In the genomic region with DNA sequence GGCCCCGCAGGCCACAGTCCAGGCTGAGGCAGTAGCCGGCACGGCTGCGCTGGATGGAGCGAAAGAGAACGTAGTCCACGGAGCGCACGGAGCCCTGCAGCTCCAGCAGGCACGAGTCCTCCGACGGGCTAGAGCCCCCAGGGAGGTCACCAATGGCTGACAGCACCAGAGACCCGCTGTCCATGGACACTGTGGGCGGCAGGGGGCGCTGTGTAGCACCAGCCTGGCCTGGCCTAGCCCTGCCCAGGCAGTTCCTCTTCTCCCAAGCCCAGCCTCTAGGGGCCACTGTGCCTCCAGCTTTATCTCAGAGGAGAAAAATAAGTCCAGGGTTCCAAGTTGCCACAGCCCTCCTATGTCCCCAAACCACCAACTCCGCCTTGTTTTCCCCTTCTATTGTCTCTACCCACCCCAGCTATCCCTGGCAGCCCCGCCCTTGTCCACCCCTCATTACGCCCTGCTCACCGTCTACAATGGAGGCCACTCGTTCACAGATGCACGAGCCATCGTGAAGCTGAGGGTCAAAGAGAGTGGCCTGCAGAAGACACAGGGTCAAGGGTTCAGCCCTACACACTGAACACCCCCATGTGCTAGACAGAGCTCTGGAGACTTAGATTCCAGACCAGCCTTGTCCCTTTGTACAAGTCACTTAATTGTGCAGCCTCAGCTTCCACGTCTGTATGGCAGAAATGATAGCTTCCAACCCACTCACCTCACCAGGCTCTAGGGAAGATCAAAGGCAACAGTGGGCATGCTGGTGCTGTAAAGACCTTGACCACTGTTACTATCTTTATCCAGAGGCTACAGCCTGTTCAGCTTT, we compare ENCODE assay signal across 8 cellular contexts.
A peak's percentile ranks its signal among the peaks of the same experiment; 100 is the strongest.
DNase-seq lines count a peak whose midpoint lies in the region; ATAC-seq and TF ChIP-seq lines count a peak whose summit lies in the region.

No MANE protein-coding gene starts in this region.

- no peak for TF ChIP-seq EP300 in Ishikawa (IDR thresholded peaks at IDR 0.05; ENCODE audit: borderline replicate concordance)

- peak; percentile 31 for TF ChIP-seq POLR2A in erythroblast (IDR thresholded peaks at IDR 0.05; ENCODE audit: low read length)

- H3K27ac ChIP-seq in muscle layer of duodenum (ENCODE audit: low read length): no peak overlapping the region

- ATAC-seq in GM21526 (IDR thresholded peaks at IDR 0.05; ENCODE audit: low FRiP score, unreplicated experiment): peak; percentile 66

- peak overlapping the region; percentile 11 to 49 for H3K4me3 ChIP-seq in muscle layer of duodenum (ENCODE audit: low read depth in 1 of 2, low read length in 2 of 2)

- H3K27me3 ChIP-seq in muscle layer of duodenum (ENCODE audit: low read depth, low read length): no peaks in the 10 kb centered on the region

- DNase-seq in DMS153 treated with DMSO at 0.1 percent for 48 hours (lab: John Stamatoyannopoulos, UW; ENCODE audit: unreplicated experiment): peak; percentile 97
- peak; percentile 54 for DNase-seq in OCI-M2 (lab: John Stamatoyannopoulos, UW; ENCODE audit: unreplicated experiment)
- peak; percentile 96 for DNase-seq in activated T-cell treated with anti-CD3 and anti-CD28 coated beads for 48 hours (ENCODE audit: low read depth)
- peak; percentile 95 to 97 for DNase-seq in erythroblast (lab: John Stamatoyannopoulos, UW)
- peak; percentile 88 to 89 for DNase-seq in stimulated activated CD8-positive, alpha-beta memory T cell treated with anti-CD3 and anti-CD28 coated beads, Interleukin-7, amount 100 ng/mL, for 4 hours (ENCODE audit: low read depth in 2 of 2)

- peak; percentile 87 for TF ChIP-seq RAD21 in Ishikawa (IDR thresholded peaks at IDR 0.05; ENCODE audit: low read depth)

- peaks cover 17 to 33% of the 10 kb centered on the region in 2 donors for H3K4me1 ChIP-seq in muscle layer of duodenum (ENCODE audit: control insufficient read depth in 1 of 2, insufficient read depth in 2 of 2, low read length in 2 of 2)

- H3K9me3 ChIP-seq in muscle layer of duodenum (ENCODE audit: control insufficient read depth in 1 of 2, low read length in 2 of 2): no peaks in the 10 kb centered on the region

- H3K36me3 ChIP-seq in muscle layer of duodenum (ENCODE audit: control insufficient read depth in 1 of 2, insufficient read depth in 2 of 2, low read length in 2 of 2): peaks cover 3 to 16% of the 10 kb centered on the region in 2 donors

TF ChIP-seq in Ishikawa, 13 proteins besides CTCF, POLR2A, EP300 and RAD21:
- no peak for TF ChIP-seq ZBTB7A (IDR thresholded peaks at IDR 0.05; ENCODE audit: low read depth)
- no peak for TF ChIP-seq CREB1 (IDR thresholded peaks at IDR 0.05; ENCODE audit: low read depth)
- TF ChIP-seq YY1 (IDR thresholded peaks at IDR 0.05; ENCODE audit: low read depth): peak; percentile 80
- TF ChIP-seq, protein P1, sequence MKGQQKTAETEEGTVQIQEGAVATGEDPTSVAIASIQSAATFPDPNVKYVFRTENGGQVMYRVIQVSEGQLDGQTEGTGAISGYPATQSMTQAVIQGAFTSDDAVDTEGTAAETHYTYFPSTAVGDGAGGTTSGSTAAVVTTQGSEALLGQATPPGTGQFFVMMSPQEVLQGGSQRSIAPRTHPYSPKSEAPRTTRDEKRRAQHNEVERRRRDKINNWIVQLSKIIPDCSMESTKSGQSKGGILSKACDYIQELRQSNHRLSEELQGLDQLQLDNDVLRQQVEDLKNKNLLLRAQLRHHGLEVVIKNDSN (IDR thresholded peaks at IDR 0.05): no peak
- 0 out of 2 replicates have a peak, but pooled peaks have one; percentile 19 for TF ChIP-seq TCF12 (IDR thresholded peaks at IDR 0.05; ENCODE audit: low read depth)
